13 cellular contexts compared by ENCODE assay signal in the genomic region with DNA sequence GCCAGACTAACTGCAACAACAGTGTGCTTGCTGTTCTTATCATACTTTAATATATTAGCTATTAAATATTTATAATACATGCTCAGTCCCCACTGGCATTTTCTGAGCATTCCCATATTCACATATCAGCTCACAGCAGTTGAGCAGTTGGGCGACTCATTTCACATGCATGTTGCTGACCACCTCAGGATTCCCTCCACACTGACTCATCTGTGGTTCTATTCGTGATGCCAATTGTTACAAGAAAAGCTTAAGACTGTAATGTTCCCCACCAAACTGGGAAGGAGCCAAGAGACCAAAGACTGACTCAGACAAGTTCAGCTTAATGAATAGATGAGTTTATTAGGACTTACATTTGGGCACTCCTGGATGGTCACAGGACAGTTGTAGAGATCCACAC.
DNase-seq lines count a peak whose midpoint lies in the region; ATAC-seq, FAIRE-seq and TF ChIP-seq lines count a peak whose summit lies in the region.
"Had no signal": no experiment of that assay in that cellular context is flagged by ENCODE, and none has a peak within 500 bp of the region (broad histone marks: within the 10 kb centered on the region; RNA-seq: fewer than 3 reads in every experiment).

No MANE protein-coding gene starts in this region.

- WGBS in IMR-90 (ENCODE audit: extremely low coverage in 2 of 2, insufficient read length in 1 of 2), 2 experiments = no CpG with 5 or more reads among the region's 2 CpGs
- WGBS in K562 (ENCODE audit: insufficient coverage, low coverage, missing lambda C conversion rate) = 20% methylated on average over 2 of the region's 2 CpGs
- WGBS in transverse colon (ENCODE audit: low coverage in 1 of 2), 2 donors = 60% methylated on average over 1 to 2 of the region's 2 CpGs

- TF ChIP-seq RAD21 in IMR-90 (IDR thresholded peaks at IDR 0.05; ENCODE audit: low read length) = no peak
- TF ChIP-seq RAD21 in K562 (CRISPR knock-in tag; conservative IDR thresholded peaks at IDR 0.05 in 1 of 2, IDR thresholded peaks at IDR 0.05 in 1 of 2) = no peak

- in situ Hi-C loops in IMR-90 (cut with MboI; ENCODE audit: low sequenced_read_pairs) (no loop called here), K562 (cut with MboI) (no loop called here), transverse colon (cut with MboI; ENCODE audit: low pct_ligation_motif_present in 1 of 4, low pct_unique_long_range_greater_than_20kb in 1 of 4, low sequenced_read_pairs in 3 of 4) (loop anchor here in 2 of 4 donors (25.0 kb wide), 2 partner anchors 90 to 340 kb away; a partner anchor contains a TSS)

- no peak overlapping the region for H2AK9ac ChIP-seq in IMR-90 (replicated peaks; ENCODE audit: low read depth, low read length, poor library complexity)

- peaks cover 5% of the 10 kb centered on the region; the same call in 1 of the 2 replicates for H3K9me3 ChIP-seq in IMR-90 (ENCODE audit: control insufficient read depth, insufficient read depth, low read length)
- H3K9me3 ChIP-seq in K562 (replicated peaks; ENCODE audit: control insufficient read depth, insufficient read depth, low read depth, low read length) = no peaks in the 10 kb centered on the region
- H3K9me3 ChIP-seq in transverse colon = peaks cover 0 to 5% of the 10 kb centered on the region in 2 donors

- no peak overlapping the region for H3K9ac ChIP-seq in IMR-90 (ENCODE audit: low read depth, low read length)
- H3K9ac ChIP-seq in K562 (ENCODE audit: insufficient read depth in 1 of 2, low read depth in 2 of 2, low read length in 2 of 2) = no peak overlapping the region

- no peak overlapping the region for H4K8ac ChIP-seq in IMR-90 (ENCODE audit: low read depth in 2 of 2, low read length in 2 of 2)

- H3K56ac ChIP-seq in IMR-90 (ENCODE audit: extremely low read depth, insufficient read depth, low read length) = no peak overlapping the region; the same call in 1 of the 2 replicates

- POLR2A ChIA-PET in IMR-90 (lab: Charles Lee; ENCODE audit: unreplicated experiment) = no interaction called here
- POLR2A ChIA-PET in K562 (lab: Yijun Ruan, JAX) = no interaction called here

- intact Hi-C loops in IMR-90 (cut with micrococcal nuclease) (loop anchor here (5.0 kb wide), 1 partner anchor 95 kb away; no protein-coding TSS in a partner anchor), K562 (cut with micrococcal nuclease) (no loop called here), transverse colon (cut with DNase I; ENCODE audit: low total_unique reads) (no loop called here)

- H3K27me3 ChIP-seq in IMR-90 (ENCODE audit: control insufficient read depth, insufficient read depth, low read length) (no peaks in the 10 kb centered on the region), K562 (ENCODE audit: control insufficient read depth in 2 of 2, insufficient read depth in 2 of 2, low read length in 2 of 2) (no peaks in the 10 kb centered on the region), kidney epithelial cell (ENCODE audit: control insufficient read depth, insufficient read depth, low read length) (no peaks in the 10 kb centered on the region), transverse colon (no peaks in the 10 kb centered on the region)
- H3K27me3 ChIP-seq: cardiac muscle cell had no signal

- H3K4me3 ChIP-seq in IMR-90 (ENCODE audit: insufficient read depth, low read depth, low read length) (no peak overlapping the region), K562 (no peak overlapping the region), kidney epithelial cell (ENCODE audit: low read depth, low read length) (no peak overlapping the region), transverse colon (no peak overlapping the region)
- H3K4me3 ChIP-seq: cardiac muscle cell had no signal

- DNase-seq in AG08396 (ENCODE audit: low spot score) = peak; percentile 83
- peak; percentile 98 for DNase-seq in IMR-90
- DNase-seq in K562 (ENCODE audit: extremely low read depth in 1 of 4, low spot score in 3 of 4) = peak in 1 of 4 experiments; percentile 12
- DNase-seq in kidney epithelial cell (ENCODE audit: low read depth) = peak; percentile 100
- DNase-seq in activated CD4-positive, alpha-beta T cell treated with anti-CD3 and anti-CD28 coated beads, Interleukin-2, amount 50 U/mL, for 48 hours = no peak
- no peak for DNase-seq in NCI-H1105 treated with DMSO at 0.1 percent for 48 hours (lab: John Stamatoyannopoulos, UW)
- no peak for DNase-seq in NCI-H1930 (lab: John Stamatoyannopoulos, UW)
- DNase-seq in transverse colon = no peak
- DNase-seq: activated CD8-positive, alpha-beta memory T cell treated with anti-CD3 and anti-CD28 coated beads, Interleukin-2, amount 50 U/mL, for 48 hours; naive B cell; NCI-H1105; stimulated activated naive CD8-positive, alpha-beta T cell treated with anti-CD3 and anti-CD28 coated beads, Interleukin-15, Interleukin-2, amounts not matched to agents 100 U/mL and 50 U/mL, for 24 hours had no signal

- BruUV-seq in IMR-90 (replicated peaks; lab: Mats Ljungman, UMichigan) = no TSS peak
- BruUV-seq in K562 (replicated peaks; lab: Mats Ljungman, UMichigan) = no TSS peak

- TF ChIP-seq EP300 in K562 (IDR thresholded peaks at IDR 0.05; ENCODE audit: low read length) (no peak), transverse colon (IDR thresholded peaks at IDR 0.05; ENCODE audit: low read depth) (no peak)

- no peak for TF ChIP-seq CTCF in IMR-90 (conservative IDR thresholded peaks at IDR 0.05; ENCODE audit: low read depth, low read length)
- TF ChIP-seq CTCF in K562 (IDR thresholded peaks at IDR 0.05 in 2 of 3, conservative IDR thresholded peaks at IDR 0.05 in 1 of 3; ENCODE audit: insufficient read depth in 2 of 3, low read depth in 1 of 3, low read length in 3 of 3) = no peak
- TF ChIP-seq CTCF in kidney epithelial cell (IDR thresholded peaks at IDR 0.05; ENCODE audit: insufficient read depth, low read length, poor library complexity, severe bottlenecking) = no peak
- no peak for TF ChIP-seq CTCF in transverse colon (IDR thresholded peaks at IDR 0.05)

- FAIRE-seq in K562 (lab: Jason Lieb, UNC) = no peak

- no peak overlapping the region for H3K14ac ChIP-seq in IMR-90 (replicated peaks; ENCODE audit: low read depth, low read length)

- peak overlapping the region; percentile 39; the same call in 1 of the 2 replicates for H2BK120ac ChIP-seq in IMR-90 (ENCODE audit: low read depth, low read length)

- H3K36me3 ChIP-seq in IMR-90 (ENCODE audit: control insufficient read depth, insufficient read depth, low read length) = no peaks in the 10 kb centered on the region
- H3K36me3 ChIP-seq in K562 (ENCODE audit: control insufficient read depth, insufficient read depth, low read length) = no peaks in the 10 kb centered on the region
- H3K36me3 ChIP-seq in kidney epithelial cell (ENCODE audit: control insufficient read depth, insufficient read depth, low read length) = no peaks in the 10 kb centered on the region
- no peaks in the 10 kb centered on the region for H3K36me3 ChIP-seq in transverse colon
- H3K36me3 ChIP-seq: cardiac muscle cell had no signal

- H3K79me1 ChIP-seq in IMR-90 (ENCODE audit: low read depth in 1 of 2, low read length in 2 of 2) = no peaks in the 10 kb centered on the region

- H3K9me1 ChIP-seq in IMR-90 (ENCODE audit: insufficient read depth, low read length) = no peaks in the 10 kb centered on the region
- no peaks in the 10 kb centered on the region for H3K9me1 ChIP-seq in K562 (ENCODE audit: control insufficient read depth, insufficient read depth, low read length)

- H3K23ac ChIP-seq in IMR-90 (ENCODE audit: low read depth, low read length) = no peak overlapping the region

- H2AK5ac ChIP-seq in IMR-90 (ENCODE audit: low read depth, low read length) = no peak overlapping the region

- H4K20me1 ChIP-seq in IMR-90 (ENCODE audit: insufficient read depth, low read length) = no peaks in the 10 kb centered on the region
- no peaks in the 10 kb centered on the region for H4K20me1 ChIP-seq in K562 (replicated peaks; ENCODE audit: control insufficient read depth, insufficient read depth, low read length)

- H3K4ac ChIP-seq in IMR-90 (ENCODE audit: low read depth, low read length) = no peak overlapping the region

- no peak overlapping the region for H2BK5ac ChIP-seq in IMR-90 (ENCODE audit: low read depth, low read length, poor library complexity, severe bottlenecking)

- no peak overlapping the region for H2BK15ac ChIP-seq in IMR-90 (ENCODE audit: low read depth, low read length)

- H3K4me2 ChIP-seq in IMR-90 (ENCODE audit: low read depth, low read length) = peak overlapping the region; percentile 46; the same call in 1 of the 2 replicates
- no peak overlapping the region for H3K4me2 ChIP-seq in K562 (ENCODE audit: insufficient read depth, low read length)

- CTCF ChIA-PET in IMR-90 (lab: Yijun Ruan, JAX) (no interaction called here), K562 (lab: Yijun Ruan, JAX; ENCODE audit: low intra/inter-chr PET ratio) (interaction anchor here (0.6 kb wide), 1 partner anchor 50 kb away, joined by 3 read pairs; no protein-coding TSS in a partner anchor)

- dilution Hi-C loops in IMR-90 (cut with HindIII; ENCODE audit: low sequenced_read_pairs, unreplicated experiment) = no loop called here

- no peak for TF ChIP-seq POLR2A in IMR-90 (IDR thresholded peaks at IDR 0.05; ENCODE audit: low read depth, low read length)
- TF ChIP-seq POLR2A in K562 (conservative IDR thresholded peaks at IDR 0.05) = no peak
- no peak for TF ChIP-seq POLR2A in transverse colon (IDR thresholded peaks at IDR 0.05)

- H2AFZ ChIP-seq in IMR-90 (replicated peaks; ENCODE audit: low read length, poor library complexity) = no peak overlapping the region
- peak overlapping the region; percentile 8; the same call in 1 of the 2 replicates for H2AFZ ChIP-seq in K562 (ENCODE audit: low read depth, low read length)

- ATAC-seq in IMR-90 (ENCODE audit: low read depth) = peak; percentile 74
- no peak for ATAC-seq in K562
- ATAC-seq: stimulated activated naive CD8-positive, alpha-beta T cell treated with anti-CD3 and anti-CD28 coated beads, Interleukin-15, Interleukin-2, amounts not matched to agents 100 U/mL and 50 U/mL, for 24 hours had no signal

- H3K4me1 ChIP-seq in IMR-90 (ENCODE audit: control insufficient read depth, insufficient read depth, low read length) (no peaks in the 10 kb centered on the region), K562 (replicated peaks in 1 of 2; ENCODE audit: control insufficient read depth in 2 of 2, insufficient read depth in 2 of 2, low read length in 2 of 2) (no peaks in the 10 kb centered on the region), transverse colon (no peaks in the 10 kb centered on the region)

- peak overlapping the region; percentile 21; the same call in 1 of the 2 replicates for H2BK20ac ChIP-seq in IMR-90 (ENCODE audit: low read depth, low read length)

- H4K91ac ChIP-seq in IMR-90 (ENCODE audit: insufficient read depth, low read depth, low read length) = peak overlapping the region; percentile 46; the same call in 1 of the 2 replicates

- no peak overlapping the region for H3K18ac ChIP-seq in IMR-90 (ENCODE audit: low read depth, low read length)

- H3K79me2 ChIP-seq in K562 (ENCODE audit: control insufficient read depth, insufficient read depth, low read length) = no peaks in the 10 kb centered on the region

- H3K27ac ChIP-seq in IMR-90 (ENCODE audit: insufficient read depth, low read length) = no peak overlapping the region
- H3K27ac ChIP-seq in K562 (ENCODE audit: extremely low read depth, low read depth, low read length) = no peak overlapping the region
- no peak overlapping the region for H3K27ac ChIP-seq in transverse colon
- H3K27ac ChIP-seq: cardiac muscle cell had no signal

- H4K5ac ChIP-seq in IMR-90 (ENCODE audit: low read depth, low read length) = no peak overlapping the region

TF ChIP-seq in K562, 482 proteins besides CTCF, POLR2A, EP300 and RAD21 (continues in another document):
- no peak for TF ChIP-seq ZNF589 (CRISPR knock-in tag; IDR thresholded peaks at IDR 0.05; ENCODE audit: low read depth)

Comparison
In these comparisons a context has a peak if more than half of its experiments do, and no peak if none do; other contexts are left out.
1. DNase-seq: peak in AG08396 (single experiment), IMR-90 (single experiment) and kidney epithelial cell (single experiment); none in activated CD4-positive, alpha-beta T cell treated with anti-CD3 and anti-CD28 coated beads, Interleukin-2, amount 50 U/mL, for 48 hours (0 of 2), NCI-H1105 treated with DMSO at 0.1 percent for 48 hours (single experiment), NCI-H1930 (0 of 2) and transverse colon (single experiment).